ENCODE assay signal across 7 cellular contexts in the genomic region with DNA sequence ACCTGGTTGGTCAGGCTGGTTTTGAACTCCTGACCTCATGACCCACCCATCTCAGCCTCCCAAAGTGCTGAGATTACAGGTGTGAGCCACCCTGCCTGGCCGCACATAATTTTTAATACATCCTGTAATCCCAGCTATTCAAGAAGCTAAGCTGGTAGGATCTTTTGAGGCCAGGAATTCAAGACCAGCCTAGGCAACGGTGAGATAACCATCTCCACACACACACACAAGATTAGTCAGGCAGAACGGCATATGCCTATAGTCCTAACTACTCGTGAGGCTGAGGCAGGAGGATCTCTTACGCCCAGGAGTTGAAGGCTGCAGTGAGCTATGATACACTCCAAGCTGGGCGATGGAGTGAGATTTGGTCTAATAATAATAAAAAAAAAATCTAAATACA.
"Had no signal": no experiment of that assay in that cellular context is flagged by ENCODE, and none has a peak within 500 bp of the region (broad histone marks: within the 10 kb centered on the region; RNA-seq: fewer than 3 reads in every experiment).

No MANE protein-coding gene starts in this region.

- H2AFZ ChIP-seq: GM23248 had no signal

- H3K9ac ChIP-seq: GM23248 had no signal

- ATAC-seq: HepG2, K562 had no signal

- H3K4me3 ChIP-seq: GM23248, K562 had no signal

- H3K27ac ChIP-seq: GM23248 had no signal

- DNase-seq: GM23248, GOT3, H7, HCEC 1CT, KG1 had no signal
